Comparison of ENCODE assay signal across 1 cellular context in genomic region chr12:12610711-12611110, GRCh38.
TF ChIP-seq lines count a peak whose summit lies in the region.

No MANE protein-coding gene starts in this region.

TF ChIP-seq in GM23338, 12 proteins besides CTCF, POLR2A, EP300 and RAD21 (continued from another document):
- TF ChIP-seq, protein P1, sequence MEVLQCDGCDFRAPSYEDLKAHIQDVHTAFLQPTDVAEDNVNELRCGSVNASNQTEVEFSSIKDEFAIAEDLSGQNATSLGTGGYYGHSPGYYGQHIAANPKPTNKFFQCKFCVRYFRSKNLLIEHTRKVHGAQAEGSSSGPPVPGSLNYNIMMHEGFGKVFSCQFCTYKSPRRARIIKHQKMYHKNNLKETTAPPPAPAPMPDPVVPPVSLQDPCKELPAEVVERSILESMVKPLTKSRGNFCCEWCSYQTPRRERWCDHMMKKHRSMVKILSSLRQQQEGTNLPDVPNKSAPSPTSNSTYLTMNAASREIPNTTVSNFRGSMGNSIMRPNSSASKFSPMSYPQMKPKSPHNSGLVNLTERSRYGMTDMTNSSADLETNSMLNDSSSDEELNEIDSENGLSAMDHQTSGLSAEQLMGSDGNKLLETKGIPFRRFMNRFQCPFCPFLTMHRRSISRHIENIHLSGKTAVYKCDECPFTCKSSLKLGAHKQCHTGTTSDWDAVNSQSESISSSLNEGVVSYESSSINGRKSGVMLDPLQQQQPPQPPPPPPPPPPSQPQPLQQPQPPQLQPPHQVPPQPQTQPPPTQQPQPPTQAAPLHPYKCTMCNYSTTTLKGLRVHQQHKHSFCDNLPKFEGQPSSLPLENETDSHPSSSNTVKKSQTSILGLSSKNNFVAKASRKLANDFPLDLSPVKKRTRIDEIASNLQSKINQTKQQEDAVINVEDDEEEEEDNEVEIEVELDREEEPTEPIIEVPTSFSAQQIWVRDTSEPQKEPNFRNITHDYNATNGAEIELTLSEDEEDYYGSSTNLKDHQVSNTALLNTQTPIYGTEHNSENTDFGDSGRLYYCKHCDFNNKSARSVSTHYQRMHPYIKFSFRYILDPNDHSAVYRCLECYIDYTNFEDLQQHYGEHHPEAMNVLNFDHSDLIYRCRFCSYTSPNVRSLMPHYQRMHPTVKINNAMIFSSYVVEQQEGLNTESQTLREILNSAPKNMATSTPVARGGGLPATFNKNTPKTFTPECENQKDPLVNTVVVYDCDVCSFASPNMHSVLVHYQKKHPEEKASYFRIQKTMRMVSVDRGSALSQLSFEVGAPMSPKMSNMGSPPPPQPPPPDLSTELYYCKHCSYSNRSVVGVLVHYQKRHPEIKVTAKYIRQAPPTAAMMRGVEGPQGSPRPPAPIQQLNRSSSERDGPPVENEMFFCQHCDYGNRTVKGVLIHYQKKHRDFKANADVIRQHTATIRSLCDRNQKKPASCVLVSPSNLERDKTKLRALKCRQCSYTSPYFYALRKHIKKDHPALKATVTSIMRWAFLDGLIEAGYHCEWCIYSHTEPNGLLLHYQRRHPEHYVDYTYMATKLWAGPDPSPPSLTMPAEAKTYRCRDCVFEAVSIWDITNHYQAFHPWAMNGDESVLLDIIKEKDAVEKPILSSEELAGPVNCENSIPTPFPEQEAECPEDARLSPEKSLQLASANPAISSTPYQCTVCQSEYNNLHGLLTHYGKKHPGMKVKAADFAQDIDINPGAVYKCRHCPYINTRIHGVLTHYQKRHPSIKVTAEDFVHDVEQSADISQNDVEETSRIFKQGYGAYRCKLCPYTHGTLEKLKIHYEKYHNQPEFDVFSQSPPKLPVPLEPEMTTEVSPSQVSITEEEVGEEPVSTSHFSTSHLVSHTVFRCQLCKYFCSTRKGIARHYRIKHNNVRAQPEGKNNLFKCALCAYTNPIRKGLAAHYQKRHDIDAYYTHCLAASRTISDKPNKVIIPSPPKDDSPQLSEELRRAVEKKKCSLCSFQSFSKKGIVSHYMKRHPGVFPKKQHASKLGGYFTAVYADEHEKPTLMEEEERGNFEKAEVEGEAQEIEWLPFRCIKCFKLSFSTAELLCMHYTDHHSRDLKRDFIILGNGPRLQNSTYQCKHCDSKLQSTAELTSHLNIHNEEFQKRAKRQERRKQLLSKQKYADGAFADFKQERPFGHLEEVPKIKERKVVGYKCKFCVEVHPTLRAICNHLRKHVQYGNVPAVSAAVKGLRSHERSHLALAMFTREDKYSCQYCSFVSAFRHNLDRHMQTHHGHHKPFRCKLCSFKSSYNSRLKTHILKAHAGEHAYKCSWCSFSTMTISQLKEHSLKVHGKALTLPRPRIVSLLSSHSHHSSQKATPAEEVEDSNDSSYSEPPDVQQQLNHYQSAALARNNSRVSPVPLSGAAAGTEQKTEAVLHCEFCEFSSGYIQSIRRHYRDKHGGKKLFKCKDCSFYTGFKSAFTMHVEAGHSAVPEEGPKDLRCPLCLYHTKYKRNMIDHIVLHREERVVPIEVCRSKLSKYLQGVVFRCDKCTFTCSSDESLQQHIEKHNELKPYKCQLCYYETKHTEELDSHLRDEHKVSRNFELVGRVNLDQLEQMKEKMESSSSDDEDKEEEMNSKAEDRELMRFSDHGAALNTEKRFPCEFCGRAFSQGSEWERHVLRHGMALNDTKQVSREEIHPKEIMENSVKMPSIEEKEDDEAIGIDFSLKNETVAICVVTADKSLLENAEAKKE (CRISPR knock-in tag; IDR thresholded peaks at IDR 0.05): no peak
- TF ChIP-seq STAT1 (IDR thresholded peaks at IDR 0.05; ENCODE audit: unreplicated experiment) (no peak), ZNF331 (CRISPR knock-in tag; IDR thresholded peaks at IDR 0.05; ENCODE audit: low read depth) (no peak), POLR2AphosphoS5 (IDR thresholded peaks at IDR 0.05; ENCODE audit: low read depth) (no peak), CREB1 (CRISPR knock-in tag; IDR thresholded peaks at IDR 0.05; ENCODE audit: low read depth) (no peak), EZH2 (IDR thresholded peaks at IDR 0.05; ENCODE audit: low read depth, unreplicated experiment) (no peak), ZNF114 (CRISPR knock-in tag; IDR thresholded peaks at IDR 0.05) (no peak), NANOG (IDR thresholded peaks at IDR 0.05; ENCODE audit: borderline replicate concordance) (no peak)
